10 cellular contexts compared by ENCODE assay signal in genomic region chr10:78458983-78459638, GRCh38.
DNase-seq lines count a peak whose midpoint lies in the region; ATAC-seq, FAIRE-seq and TF ChIP-seq lines count a peak whose summit lies in the region.
"Had no signal": no experiment of that assay in that cellular context is flagged by ENCODE, and none has a peak within 500 bp of the region (broad histone marks: within the 10 kb centered on the region; RNA-seq: fewer than 3 reads in every experiment).

No MANE protein-coding gene starts in this region.

- H3K4me1 Mint-ChIP-seq in activated naive CD8-positive, alpha-beta T cell treated with anti-CD3 and anti-CD28 coated beads for 36 hours = no peaks in the 10 kb centered on the region
- H3K4me1 Mint-ChIP-seq: central memory CD8-positive, alpha-beta T cell had no signal

- peak overlapping the region; percentile 82 for H3K4ac ChIP-seq in IMR-90 (ENCODE audit: low read depth, low read length)

- DNase-seq in IMR-90 (peak; percentile 90), RPMI7951 (ENCODE audit: low read depth) (peak; percentile 80), NCI-H82 (lab: John Stamatoyannopoulos, UW) (no peak), ovary (no peak)
- no peak for DNase-seq in activated naive CD8-positive, alpha-beta T cell treated with anti-CD3 and anti-CD28 coated beads for 36 hours

- peak overlapping the region; percentile 89 for H2AK5ac ChIP-seq in IMR-90 (ENCODE audit: low read depth, low read length)

- H2BK120ac ChIP-seq in IMR-90 (ENCODE audit: low read depth, low read length) = peak overlapping the region; percentile 83

- no CpG with 5 or more reads among the region's 3 CpGs for WGBS in IMR-90 (ENCODE audit: extremely low coverage in 2 of 2, insufficient read length in 1 of 2), 2 experiments
- WGBS in gastroesophageal sphincter (ENCODE audit: low coverage in 1 of 2), 2 donors = 100% methylated on average over 3 of the region's 3 CpGs
- WGBS in ovary, 3 donors = 61 to 85% (median 72%) methylated on average over 3 of the region's 3 CpGs

- TF ChIP-seq POLR2A in IMR-90 (IDR thresholded peaks at IDR 0.05; ENCODE audit: low read depth, low read length) = no peak
- TF ChIP-seq POLR2A in gastroesophageal sphincter (IDR thresholded peaks at IDR 0.05) = no peak
- TF ChIP-seq POLR2A in ovary (IDR thresholded peaks at IDR 0.05) = no peak

- peak overlapping the region; percentile 56 for H4K91ac ChIP-seq in IMR-90 (ENCODE audit: insufficient read depth, low read depth, low read length)

- TF ChIP-seq CTCF in C4-2B (conservative IDR thresholded peaks at IDR 0.05) (no peak), IMR-90 (conservative IDR thresholded peaks at IDR 0.05; ENCODE audit: low read depth, low read length) (no peak), gastroesophageal sphincter (IDR thresholded peaks at IDR 0.05) (no peak), ovary (IDR thresholded peaks at IDR 0.05) (no peak)

- TF ChIP-seq RAD21 in IMR-90 (IDR thresholded peaks at IDR 0.05; ENCODE audit: low read length) = peak; percentile 6; the same call in 1 of the 2 replicates

- no peaks in the 10 kb centered on the region for H3K79me1 ChIP-seq in IMR-90 (ENCODE audit: low read depth in 1 of 2, low read length in 2 of 2)

- peak overlapping the region; percentile 34; the same call in 1 of the 2 replicates for H3K4me2 ChIP-seq in IMR-90 (ENCODE audit: low read depth, low read length)

- POLR2A ChIA-PET in IMR-90 (lab: Charles Lee; ENCODE audit: unreplicated experiment) = no interaction called here

- H3K14ac ChIP-seq in IMR-90 (replicated peaks; ENCODE audit: low read depth, low read length) = peak overlapping the region; percentile 64

- CTCF ChIA-PET in IMR-90 (lab: Yijun Ruan, JAX) = interaction anchor here (0.6 to 1.5 kb wide), 2 partner anchors 13 to 43 kb away, joined by 4 read pairs; no protein-coding TSS in a partner anchor

- H3K4me1 ChIP-seq in IMR-90 (ENCODE audit: control insufficient read depth, insufficient read depth, low read length) = peaks cover 14% of the 10 kb centered on the region
- peaks cover 0 to 9% (median 0%) of the 10 kb centered on the region in 3 donors for H3K4me1 ChIP-seq in gastroesophageal sphincter
- peaks cover 4% of the 10 kb centered on the region for H3K4me1 ChIP-seq in ovary (ENCODE audit: insufficient read depth)

- H3K18ac ChIP-seq in IMR-90 (ENCODE audit: low read depth, low read length) = peak overlapping the region; percentile 1; the same call in 1 of the 2 replicates

- H3K9me3 Mint-ChIP-seq in activated naive CD8-positive, alpha-beta T cell treated with anti-CD3 and anti-CD28 coated beads for 36 hours = no peaks in the 10 kb centered on the region
- H3K9me3 Mint-ChIP-seq: central memory CD8-positive, alpha-beta T cell had no signal

- H3K27me3 ChIP-seq in IMR-90 (ENCODE audit: control insufficient read depth, insufficient read depth, low read length) = no peaks in the 10 kb centered on the region
- H3K27me3 ChIP-seq in gastroesophageal sphincter = no peaks in the 10 kb centered on the region
- H3K27me3 ChIP-seq in ovary = no peaks in the 10 kb centered on the region

- no peak overlapping the region for H2AK9ac ChIP-seq in IMR-90 (replicated peaks; ENCODE audit: low read depth, low read length, poor library complexity)

- H3K27ac ChIP-seq in C4-2B (peak overlapping the region; percentile 79), IMR-90 (ENCODE audit: insufficient read depth, low read length) (no peak overlapping the region), gastroesophageal sphincter (no peak overlapping the region), ovary (no peak overlapping the region)

- peak overlapping the region; percentile 90 for H2BK20ac ChIP-seq in IMR-90 (ENCODE audit: low read depth, low read length)

- in situ Hi-C loops in IMR-90 (cut with MboI; ENCODE audit: low sequenced_read_pairs) = no loop called here

- no peak overlapping the region for H2BK5ac ChIP-seq in IMR-90 (ENCODE audit: low read depth, low read length, poor library complexity, severe bottlenecking)

- H3K23ac ChIP-seq in IMR-90 (ENCODE audit: low read depth, low read length) = no peak overlapping the region

- peak; percentile 100 for FAIRE-seq in islet of Langerhans (lab: Jason Lieb, UNC)
- FAIRE-seq: TTC549 had no signal

- no peak overlapping the region for H3K56ac ChIP-seq in IMR-90 (ENCODE audit: extremely low read depth, insufficient read depth, low read length)

- no peak for TF ChIP-seq EP300 in gastroesophageal sphincter (IDR thresholded peaks at IDR 0.05)
- TF ChIP-seq EP300 in ovary (IDR thresholded peaks at IDR 0.05) = no peak

- peak overlapping the region; percentile 48; the same call in 2 of the 3 replicates for H2BK15ac ChIP-seq in IMR-90 (ENCODE audit: low read depth, low read length)

- H4K5ac ChIP-seq in IMR-90 (ENCODE audit: low read depth, low read length) = no peak overlapping the region

- H3K36me3 ChIP-seq in IMR-90 (ENCODE audit: control insufficient read depth, insufficient read depth, low read length) = no peaks in the 10 kb centered on the region
- H3K36me3 ChIP-seq in gastroesophageal sphincter = no peaks in the 10 kb centered on the region
- no peaks in the 10 kb centered on the region for H3K36me3 ChIP-seq in ovary

- H4K20me1 ChIP-seq in IMR-90 (ENCODE audit: insufficient read depth, low read length) = no peaks in the 10 kb centered on the region

- intact Hi-C loops in IMR-90 (cut with micrococcal nuclease) (no loop called here), ovary (cut with DNase I) (no loop called here)

- H3K9ac ChIP-seq in IMR-90 (ENCODE audit: low read depth, low read length) = no peak overlapping the region

- no peak overlapping the region for H3K27ac Mint-ChIP-seq in activated naive CD8-positive, alpha-beta T cell treated with anti-CD3 and anti-CD28 coated beads for 36 hours

- no peaks in the 10 kb centered on the region for H3K36me3 Mint-ChIP-seq in activated naive CD8-positive, alpha-beta T cell treated with anti-CD3 and anti-CD28 coated beads for 36 hours

- H3K4me3 ChIP-seq in IMR-90 (ENCODE audit: insufficient read depth, low read depth, low read length) (no peak overlapping the region), gastroesophageal sphincter (no peak overlapping the region), ovary (no peak overlapping the region)

- no peak overlapping the region for H3K4me3 Mint-ChIP-seq in activated naive CD8-positive, alpha-beta T cell treated with anti-CD3 and anti-CD28 coated beads for 36 hours
- H3K4me3 Mint-ChIP-seq: central memory CD8-positive, alpha-beta T cell had no signal

- peak overlapping the region; percentile 3 to 20; a peak in 1 of 4 replicates for H4K8ac ChIP-seq in IMR-90 (ENCODE audit: low read depth in 2 of 2, low read length in 2 of 2)

- H3K9me3 ChIP-seq in IMR-90 (ENCODE audit: control insufficient read depth, insufficient read depth, low read length) (no peaks in the 10 kb centered on the region), gastroesophageal sphincter (no peaks in the 10 kb centered on the region), ovary (no peaks in the 10 kb centered on the region)

- no peak overlapping the region for H2AFZ ChIP-seq in IMR-90 (replicated peaks; ENCODE audit: low read length, poor library complexity)

- ATAC-seq in IMR-90 (ENCODE audit: low read depth) (peak; percentile 69), gastroesophageal sphincter (no peak)

- BruUV-seq in IMR-90 (replicated peaks; lab: Mats Ljungman, UMichigan) = no TSS peak

- H3K9me1 ChIP-seq in IMR-90 (ENCODE audit: insufficient read depth, low read length) = peaks cover 15% of the 10 kb centered on the region

- no peaks in the 10 kb centered on the region for H3K27me3 Mint-ChIP-seq in activated naive CD8-positive, alpha-beta T cell treated with anti-CD3 and anti-CD28 coated beads for 36 hours

- dilution Hi-C loops in IMR-90 (cut with HindIII; ENCODE audit: low sequenced_read_pairs, unreplicated experiment) = no loop called here

TF ChIP-seq in IMR-90, 13 proteins besides CTCF, POLR2A, EP300 and RAD21:
- TF ChIP-seq RFX5 (IDR thresholded peaks at IDR 0.05; ENCODE audit: low read depth, low read length) (no peak), CHD1 (IDR thresholded peaks at IDR 0.05; ENCODE audit: low read depth, low read length) (no peak), CEBPB (IDR thresholded peaks at IDR 0.05; ENCODE audit: low read depth, low read length) (peak; percentile 94), MAZ (IDR thresholded peaks at IDR 0.05; ENCODE audit: borderline replicate concordance, low read depth, low read length) (no peak), NFE2L2 (IDR thresholded peaks at IDR 0.05; ENCODE audit: low read depth, low read length) (no peak), ELK1 (IDR thresholded peaks at IDR 0.05; ENCODE audit: borderline replicate concordance, low read depth, low read length) (no peak), MXI1 (IDR thresholded peaks at IDR 0.05; ENCODE audit: borderline replicate concordance, low read depth, low read length) (no peak), RCOR1 (IDR thresholded peaks at IDR 0.05; ENCODE audit: insufficient replicate concordance, low read length) (peak; percentile 84), USF2 (IDR thresholded peaks at IDR 0.05; ENCODE audit: low read depth, low read length) (no peak), FOS (IDR thresholded peaks at IDR 0.05; ENCODE audit: low read depth, low read length) (peak; percentile 74), BHLHE40 (IDR thresholded peaks at IDR 0.05; ENCODE audit: low read depth, low read length) (no peak), SMC3 (IDR thresholded peaks at IDR 0.05; ENCODE audit: low read depth, low read length) (no peak), MAFK (IDR thresholded peaks at IDR 0.05; ENCODE audit: low read depth, low read length) (no peak)

Comparison
In these comparisons a context has a peak if more than half of its experiments do, and no peak if none do; other contexts are left out.
1. DNase-seq: peak in IMR-90 (single experiment) and RPMI7951 (single experiment); none in activated naive CD8-positive, alpha-beta T cell treated with anti-CD3 and anti-CD28 coated beads for 36 hours (single experiment), NCI-H82 (single experiment) and ovary (0 of 5).